In genomic region chr18:26052497-26052896, GRCh38 we compare ENCODE assay signal across 23 cellular contexts. TPM values are rescaled to one million over a fixed set of nuclear protein-coding genes. Genes with fewer than 3 reads are reported as not detected.
DNase-seq lines count a peak whose midpoint lies in the region; ATAC-seq and TF ChIP-seq lines count a peak whose summit lies in the region.
"Had no signal": no experiment of that assay in that cellular context is flagged by ENCODE, and none has a peak within 500 bp of the region (broad histone marks: within the 10 kb centered on the region; RNA-seq: fewer than 3 reads in every experiment).

No MANE protein-coding gene starts in this region.

- no peaks in the 10 kb centered on the region for H3K9me3 Mint-ChIP-seq in natural killer cell treated with Interleukin-12 subunit alpha and Interleukin-12 subunit beta and Interleukin-15 and Interleukin-18, amount 100 ng/mL, for 72 hours
- H3K9me3 Mint-ChIP-seq: activated naive CD4-positive, alpha-beta T cell treated with anti-CD3 and anti-CD28 coated beads, Interleukin-2, amount 50 U/mL, for 72 hours; activated T-helper 1 cell treated with anti-CD3 and anti-CD28 coated beads, Interleukin-12 subunit alpha, Interleukin-12 subunit beta, Interleukin-2, Interleukin-4 antibody, amounts not matched to agents 30 ng/mL and 10 ng/mL and 1 ng/mL, durations not matched to agents 14 hours and 24 hours and 36 hours; endodermal cell; immature natural killer cell had no signal

- H3K27ac Mint-ChIP-seq in natural killer cell treated with Interleukin-12 subunit alpha and Interleukin-12 subunit beta and Interleukin-15 and Interleukin-18, amount 100 ng/mL, for 72 hours = no peak overlapping the region
- H3K27ac Mint-ChIP-seq: activated CD8-positive, alpha-beta memory T cell treated with anti-CD3 and anti-CD28 coated beads, Interleukin-2, amount 10 ng/mL, durations not matched to agents 7 days and 5 days; activated T-helper 1 cell treated with anti-CD3 and anti-CD28 coated beads, Interleukin-12 subunit alpha, Interleukin-12 subunit beta, Interleukin-2, Interleukin-4 antibody, amounts not matched to agents 30 ng/mL and 10 ng/mL and 1 ng/mL, durations not matched to agents 14 hours and 24 hours and 36 hours; endodermal cell had no signal

- peaks cover 50% of the 10 kb centered on the region; the same call in 1 of the 2 replicates for H3K79me2 ChIP-seq in OCI-LY7 (ENCODE audit: insufficient read depth, low read depth, low read length)

- H4K20me1 ChIP-seq in OCI-LY7 (ENCODE audit: insufficient read depth, low read length) = no peaks in the 10 kb centered on the region

- DNase-seq in NCI-H1105 treated with DMSO at 0.1 percent for 48 hours (lab: John Stamatoyannopoulos, UW) (peak; percentile 7), NCI-H1105 (lab: John Stamatoyannopoulos, UW) (no peak), OCI-LY7 (ENCODE audit: low spot score) (no peak), epithelial cell of proximal tubule (ENCODE audit: low read depth) (peak; percentile 12), psoas muscle (no peak), upper lobe of right lung (no peak), stomach (no peak)
- DNase-seq in natural killer cell treated with Interleukin-12 subunit alpha and Interleukin-12 subunit beta and Interleukin-15 and Interleukin-18, amount 100 ng/mL, for 72 hours (ENCODE audit: low spot score) = no peak
- DNase-seq: activated CD4-positive, alpha-beta T cell treated with anti-CD3 and anti-CD28 coated beads for 48 hours; activated CD8-positive, alpha-beta memory T cell treated with anti-CD3 and anti-CD28 coated beads, Interleukin-2, amount 10 ng/mL, durations not matched to agents 7 days and 5 days; colonic mucosa; endodermal cell; GF-D8; H7; heart right ventricle; immature natural killer cell; NCI-H526; Right ventricle myocardium superior; stimulated activated CD4-positive, alpha-beta T cell treated with anti-CD3 and anti-CD28 coated beads, Interleukin-12 subunit alpha, Interleukin-12 subunit beta, amount 100 ng/mL, for 4 hours; T-helper 1 cell had no signal

- H3K4me3 Mint-ChIP-seq in natural killer cell treated with Interleukin-12 subunit alpha and Interleukin-12 subunit beta and Interleukin-15 and Interleukin-18, amount 100 ng/mL, for 72 hours = no peak overlapping the region
- H3K4me3 Mint-ChIP-seq: activated CD8-positive, alpha-beta memory T cell treated with anti-CD3 and anti-CD28 coated beads, Interleukin-2, amount 10 ng/mL, durations not matched to agents 7 days and 5 days; activated T-helper 1 cell treated with anti-CD3 and anti-CD28 coated beads, Interleukin-12 subunit alpha, Interleukin-12 subunit beta, Interleukin-2, Interleukin-4 antibody, amounts not matched to agents 30 ng/mL and 10 ng/mL and 1 ng/mL, durations not matched to agents 14 hours and 24 hours and 36 hours; endodermal cell; immature natural killer cell had no signal

- no peaks in the 10 kb centered on the region for H3K9me3 ChIP-seq in OCI-LY7 (ENCODE audit: low read length)
- no peaks in the 10 kb centered on the region for H3K9me3 ChIP-seq in psoas muscle
- H3K9me3 ChIP-seq in upper lobe of right lung = no peaks in the 10 kb centered on the region
- no peaks in the 10 kb centered on the region for H3K9me3 ChIP-seq in stomach
- H3K9me3 ChIP-seq: colonic mucosa, heart right ventricle had no signal

- H3K27me3 Mint-ChIP-seq in natural killer cell treated with Interleukin-12 subunit alpha and Interleukin-12 subunit beta and Interleukin-15 and Interleukin-18, amount 100 ng/mL, for 72 hours = no peaks in the 10 kb centered on the region
- H3K27me3 Mint-ChIP-seq: activated CD8-positive, alpha-beta memory T cell treated with anti-CD3 and anti-CD28 coated beads, Interleukin-2, amount 10 ng/mL, durations not matched to agents 7 days and 5 days had no signal

- no peak overlapping the region for H3K4me2 ChIP-seq in OCI-LY7 (ENCODE audit: low read length)

- no peaks in the 10 kb centered on the region for H3K9me2 ChIP-seq in OCI-LY7 (ENCODE audit: insufficient read depth, low read length)

- CTCF ChIA-PET in OCI-LY7 (lab: Charles Lee; ENCODE audit: unreplicated experiment) = no interaction called here

- H3K27ac ChIP-seq in OCI-LY7 (ENCODE audit: low read depth, low read length, poor library complexity, severe bottlenecking) (no peak overlapping the region), psoas muscle (no peak overlapping the region), upper lobe of right lung (no peak overlapping the region), stomach (no peak overlapping the region)
- H3K27ac ChIP-seq: 22Rv1, colonic mucosa, heart right ventricle had no signal

- no peak overlapping the region for H2AFZ ChIP-seq in OCI-LY7 (ENCODE audit: low read length)

- H3K27me3 ChIP-seq in psoas muscle (ENCODE audit: insufficient read depth in 3 of 3, low read length in 2 of 3) (no peaks in the 10 kb centered on the region), upper lobe of right lung (no peaks in the 10 kb centered on the region), stomach (no peaks in the 10 kb centered on the region)
- H3K27me3 ChIP-seq: colonic mucosa, heart right ventricle had no signal

- H3K4me1 ChIP-seq in OCI-LY7 (ENCODE audit: insufficient read depth, low read length, poor library complexity, severe bottlenecking) (no peaks in the 10 kb centered on the region), psoas muscle (no peaks in the 10 kb centered on the region), upper lobe of right lung (no peaks in the 10 kb centered on the region), stomach (no peaks in the 10 kb centered on the region)
- H3K4me1 ChIP-seq: colonic mucosa had no signal

- H3K36me3 ChIP-seq in OCI-LY7 (ENCODE audit: insufficient read depth, low read length) = peaks cover 94% of the 10 kb centered on the region
- H3K36me3 ChIP-seq in psoas muscle (ENCODE audit: insufficient read depth in 1 of 2, low read depth in 1 of 2) = peaks cover 9 to 80% of the 10 kb centered on the region in 2 donors
- H3K36me3 ChIP-seq in upper lobe of right lung = peaks cover 66% of the 10 kb centered on the region
- peaks cover 26 to 82% (median 73%) of the 10 kb centered on the region in 4 donors for H3K36me3 ChIP-seq in stomach
- H3K36me3 ChIP-seq: colonic mucosa had no signal

- TF ChIP-seq POLR2A in stomach (IDR thresholded peaks at IDR 0.05) = no peak

- intact Hi-C loops in OCI-LY7 (cut with micrococcal nuclease; ENCODE audit: unreplicated experiment) = no loop called here
- intact Hi-C loops in psoas muscle (cut with DNase I) = no loop called here
- intact Hi-C loops in upper lobe of right lung (cut with DNase I) = no loop called here
- intact Hi-C loops in stomach (cut with DNase I; ENCODE audit: low total_unique reads) = no loop called here

- peaks cover 11% of the 10 kb centered on the region for H3K36me3 Mint-ChIP-seq in natural killer cell treated with Interleukin-12 subunit alpha and Interleukin-12 subunit beta and Interleukin-15 and Interleukin-18, amount 100 ng/mL, for 72 hours

- TSS peak; percentile 1 for BruUV-seq in OCI-LY7 (replicated peaks; lab: Mats Ljungman, UMichigan)

- TF ChIP-seq EP300 in stomach (IDR thresholded peaks at IDR 0.05) = no peak

- H3K4me1 Mint-ChIP-seq in natural killer cell treated with Interleukin-12 subunit alpha and Interleukin-12 subunit beta and Interleukin-15 and Interleukin-18, amount 100 ng/mL, for 72 hours (ENCODE audit: low read depth in 2 of 2) = peaks cover 0 to 11% of the 10 kb centered on the region in 2 donors
- H3K4me1 Mint-ChIP-seq: endodermal cell had no signal

- ATAC-seq in psoas muscle (peak; percentile 54 to 71 (median 65)), upper lobe of right lung (no peak)
- ATAC-seq in natural killer cell treated with Interleukin-12 subunit alpha and Interleukin-12 subunit beta and Interleukin-15 and Interleukin-18, amount 100 ng/mL, for 72 hours = no peak
- ATAC-seq: activated CD8-positive, alpha-beta memory T cell treated with anti-CD3 and anti-CD28 coated beads, Interleukin-2, amount 10 ng/mL, durations not matched to agents 7 days and 5 days; heart right ventricle had no signal

- no peak for TF ChIP-seq CTCF in OCI-LY7 (conservative IDR thresholded peaks at IDR 0.05; ENCODE audit: low read length)
- TF ChIP-seq CTCF in epithelial cell of proximal tubule (conservative IDR thresholded peaks at IDR 0.05; ENCODE audit: low read depth, low read length) = no peak
- no peak for TF ChIP-seq CTCF in psoas muscle (IDR thresholded peaks at IDR 0.05)
- TF ChIP-seq CTCF in upper lobe of right lung (IDR thresholded peaks at IDR 0.05) = no peak
- TF ChIP-seq CTCF in stomach (IDR thresholded peaks at IDR 0.05) = no peak

- POLR2A ChIA-PET in OCI-LY7 (lab: Charles Lee) = interaction anchor here (0.6 to 1.2 kb wide), 3 partner anchors 11 to 19 kb away, joined by 3 read pairs; no protein-coding TSS in a partner anchor

- H3K4me3 ChIP-seq in OCI-LY7 (ENCODE audit: low read depth, low read length, poor library complexity, severe bottlenecking) (no peak overlapping the region), epithelial cell of proximal tubule (ENCODE audit: low read depth, low read length) (no peak overlapping the region), psoas muscle (no peak overlapping the region), upper lobe of right lung (no peak overlapping the region), stomach (no peak overlapping the region)
- H3K4me3 ChIP-seq: colonic mucosa, heart right ventricle had no signal

RNA-seq across cellular contexts. Expression of gene SS18, which starts 37.9 kb away (rescaled TPM):
- total RNA-seq in OCI-LY7 (2014; rRNA removed; shearing (Covaris generic)) = 116 and 155 TPM in 2 replicates
- total RNA-seq in OCI-LY7 (2022) (192 and 197 TPM in 2 replicates), epithelial cell of proximal tubule (96.2 and 234 TPM in 2 replicates), psoas muscle (10 to 100 TPM; 12.4 to 17.3 (median 13.1) TPM), upper lobe of right lung (60.0 TPM), stomach (100 to 1,000 TPM in 2 of 5 donors, 10 to 100 TPM in 3; 24.6 to 138 (median 72.2) TPM)
- polyA plus RNA-seq in psoas muscle (10 to 100 TPM in 2 of 3 donors, 1 to 10 TPM in 1; 8.4 to 13.1 (median 12.7) TPM), stomach (10 to 100 TPM; 27.3 to 36.5 (median 29.0) TPM)
- 10 to 100 TPM; 69.5 to 81.4 TPM for total RNA-seq in natural killer cell treated with Interleukin-12 subunit alpha and Interleukin-12 subunit beta and Interleukin-15 and Interleukin-18, amount 100 ng/mL, for 72 hours

Comparison
In these comparisons a context has a peak if more than half of its experiments do, and no peak if none do; other contexts are left out.
1. DNase-seq: peak in NCI-H1105 treated with DMSO at 0.1 percent for 48 hours (single experiment) and epithelial cell of proximal tubule (single experiment); none in NCI-H1105 (single experiment), OCI-LY7 (single experiment), psoas muscle (0 of 2), upper lobe of right lung (single experiment), natural killer cell treated with Interleukin-12 subunit alpha and Interleukin-12 subunit beta and Interleukin-15 and Interleukin-18, amount 100 ng/mL, for 72 hours (single experiment) and stomach (single experiment).
2. ATAC-seq: peak in psoas muscle (4 of 4); none in upper lobe of right lung (single experiment) and natural killer cell treated with Interleukin-12 subunit alpha and Interleukin-12 subunit beta and Interleukin-15 and Interleukin-18, amount 100 ng/mL, for 72 hours (0 of 2).